8 cellular contexts compared by ENCODE assay signal in genomic region chr6:684831-685636, GRCh38. TPM values are rescaled to one million over a fixed set of nuclear protein-coding genes. Genes with fewer than 3 reads are reported as not detected.
DNase-seq lines count a peak whose midpoint lies in the region; ATAC-seq and TF ChIP-seq lines count a peak whose summit lies in the region.

No MANE protein-coding gene starts in this region.

- H3K27me3 Mint-ChIP-seq in immature natural killer cell (ENCODE audit: low read depth in 3 of 3) = peaks cover 0 to 2% (median 0%) of the 10 kb centered on the region in 3 donors

- H3K36me3 Mint-ChIP-seq in immature natural killer cell = no peaks in the 10 kb centered on the region

- peak overlapping the region in 1 of 4 donors; percentile 3 for H3K27ac ChIP-seq in upper lobe of left lung
- no peak overlapping the region for H3K27ac ChIP-seq in RWPE1

- DNase-seq in RPMI8226 = peak; percentile 22
- DNase-seq in immature natural killer cell = no peak
- DNase-seq in upper lobe of left lung = no peak
- DNase-seq in RWPE1 (ENCODE audit: low spot score) = no peak
- DNase-seq in Ammon's horn (ENCODE audit: low spot score) = no peak
- no peak for DNase-seq in DMS153 (lab: John Stamatoyannopoulos, UW)

- peak overlapping the region in 4 of 5 donors; percentile 7 to 52 (median 33) for H3K4me3 Mint-ChIP-seq in immature natural killer cell

- CTCF ChIA-PET in RWPE1 (lab: Yijun Ruan, JAX) = no interaction called here

- H3K9me3 ChIP-seq in upper lobe of left lung = no peaks in the 10 kb centered on the region

- peaks cover 8 to 15% (median 10%) of the 10 kb centered on the region in 4 donors for H3K4me1 ChIP-seq in upper lobe of left lung

- peak overlapping the region in 4 of 6 donors; percentile 7 to 76 (median 52) for H3K27ac Mint-ChIP-seq in immature natural killer cell

- peak; percentile 81 for ATAC-seq in GM18868 (IDR thresholded peaks at IDR 0.05; ENCODE audit: unreplicated experiment)
- peak; percentile 77 for ATAC-seq in HG02588 (IDR thresholded peaks at IDR 0.05; ENCODE audit: unreplicated experiment)
- ATAC-seq in upper lobe of left lung (ENCODE audit: low FRiP score in 2 of 2) = no peak

- TF ChIP-seq POLR2A in upper lobe of left lung (IDR thresholded peaks at IDR 0.05) = no peak

- peaks cover 42 to 61% of the 10 kb centered on the region in 2 donors for H3K4me1 Mint-ChIP-seq in immature natural killer cell

- no peaks in the 10 kb centered on the region for H3K27me3 ChIP-seq in upper lobe of left lung

- peaks cover 0 to 10% (median 4%) of the 10 kb centered on the region in 4 donors for H3K36me3 ChIP-seq in upper lobe of left lung

- POLR2A ChIA-PET in RWPE1 (lab: Yijun Ruan, JAX; ENCODE audit: low non-redundant PET) = no interaction called here

- TF ChIP-seq CTCF in upper lobe of left lung (IDR thresholded peaks at IDR 0.05) (no peak), RWPE1 (conservative IDR thresholded peaks at IDR 0.05; ENCODE audit: low read depth) (no peak)

- TF ChIP-seq EP300 in upper lobe of left lung (IDR thresholded peaks at IDR 0.05) = no peak

- WGBS in upper lobe of left lung, 2 donors = 78 to 84% methylated on average over 6 of the region's 6 CpGs

- H3K9me3 Mint-ChIP-seq in immature natural killer cell = no peaks in the 10 kb centered on the region

- H3K4me3 ChIP-seq in upper lobe of left lung = no peak overlapping the region

RNA-seq across cellular contexts. Expression of gene EXOC2, which starts 7.9 kb away (rescaled TPM):
- 10 to 100 TPM; 23.8 to 33.8 (median 25.6) TPM for polyA plus RNA-seq in immature natural killer cell
- total RNA-seq in upper lobe of left lung = 10 to 100 TPM; 16.5 to 31.4 (median 24.4) TPM

RNA-seq across cellular contexts. Expression of gene HUS1B, which starts 28.1 kb away (rescaled TPM):
- polyA plus RNA-seq in immature natural killer cell = 1 to 10 TPM in 2 of 3 donors, under 1 TPM in 1; 0.29 to 1.7 (median 1.6) TPM
- total RNA-seq in upper lobe of left lung = 10 to 100 TPM in 1 of 6 donors, 1 to 10 TPM in 3, under 1 TPM in 2; 0.83 to 14.7 (median 2.5) TPM

Comparison
In these comparisons a context has a peak if more than half of its experiments do, and no peak if none do; other contexts are left out.
1. ATAC-seq: peak in GM18868 (single experiment) and HG02588 (single experiment); none in upper lobe of left lung (0 of 2).